20 cellular contexts compared by ENCODE assay signal in genomic region chr2:24276349-24276899, GRCh38.
DNase-seq lines count a peak whose midpoint lies in the region; ATAC-seq, FAIRE-seq and TF ChIP-seq lines count a peak whose summit lies in the region.
"Had no signal": no experiment of that assay in that cellular context is flagged by ENCODE, and none has a peak within 500 bp of the region (broad histone marks: within the 10 kb centered on the region; RNA-seq: fewer than 3 reads in every experiment).

No MANE protein-coding gene starts in this region.

- no peak for TF ChIP-seq EP300 in GM12878 (IDR thresholded peaks at IDR 0.05; ENCODE audit: borderline replicate concordance in 1 of 2, control insufficient read depth in 1 of 2, low read depth in 2 of 2, low read length in 2 of 2)

- no peak for TF ChIP-seq RAD21 in GM12878 (IDR thresholded peaks at IDR 0.05; ENCODE audit: insufficient read depth, low read depth, low read length)

- CTCF ChIA-PET in GM12878 (lab: Yijun Ruan, JAX): interaction anchor here (0.7 to 2.2 kb wide), 9 partner anchors 11 to 103 kb away, joined by 3 to 10 read pairs (median 3); no protein-coding TSS in a partner anchor
- CTCF ChIA-PET in activated CD4-positive, alpha-beta memory T cell treated with anti-CD3 and anti-CD28 coated beads for 36 hours (lab: Charles Lee): no interaction called here

- no peak overlapping the region for H3K9ac ChIP-seq in GM12878 (ENCODE audit: control insufficient read depth, insufficient read depth, low read length)

- no peak for ATAC-seq in stimulated activated naive CD8-positive, alpha-beta T cell treated with anti-CD3 and anti-CD28 coated beads, Interleukin-15, Interleukin-2, amounts not matched to agents 100 U/mL and 50 U/mL, for 24 hours
- ATAC-seq in GM12878 (no peak), GM21381 (IDR thresholded peaks at IDR 0.05; ENCODE audit: unreplicated experiment) (no peak)
- ATAC-seq: activated CD4-positive, alpha-beta T cell treated with anti-CD3 and anti-CD28 coated beads for 36 hours; stimulated activated naive CD8-positive, alpha-beta T cell treated with anti-CD3 and anti-CD28 coated beads, Interleukin-15, amount 100 ng/mL, for 72 hours had no signal

- H3K4me1 Mint-ChIP-seq in stimulated activated naive CD8-positive, alpha-beta T cell treated with anti-CD3 and anti-CD28 coated beads, Interleukin-15, Interleukin-2, amounts not matched to agents 100 ng/mL and 50 ng/mL, for 24 hours (ENCODE audit: low read depth): no peaks in the 10 kb centered on the region
- H3K4me1 Mint-ChIP-seq in activated CD4-positive, alpha-beta memory T cell treated with anti-CD3 and anti-CD28 coated beads for 36 hours (ENCODE audit: low read depth): no peaks in the 10 kb centered on the region
- H3K4me1 Mint-ChIP-seq: activated CD4-positive, alpha-beta T cell treated with anti-CD3 and anti-CD28 coated beads for 36 hours; stimulated activated naive CD8-positive, alpha-beta T cell treated with anti-CD3 and anti-CD28 coated beads, Interleukin-15, amount 100 ng/mL, for 72 hours had no signal

- H4K20me1 ChIP-seq in GM12878 (ENCODE audit: control insufficient read depth, insufficient read depth): no peaks in the 10 kb centered on the region

- H3K4me3 ChIP-seq in GM12878: no peak overlapping the region
- H3K4me3 ChIP-seq: colonic mucosa, lung had no signal

- intact Hi-C loops in GM12878 (cut with micrococcal nuclease; ENCODE audit: unreplicated experiment): no loop called here
- intact Hi-C loops in activated CD4-positive, alpha-beta memory T cell treated with anti-CD3 and anti-CD28 coated beads for 36 hours (cut with micrococcal nuclease): no loop called here

- no peak for DNase-seq in stimulated activated naive CD8-positive, alpha-beta T cell treated with anti-CD3 and anti-CD28 coated beads, Interleukin-15, Interleukin-2, amounts not matched to agents 100 U/mL and 50 U/mL, for 24 hours
- DNase-seq in GM12878 (ENCODE audit: low read depth, low spot score) (no peak), medulla oblongata (ENCODE audit: extremely low spot score) (peak; percentile 3), midbrain (lab: John Stamatoyannopoulos, UW) (no peak), HCEC 1CT (no peak)
- DNase-seq in activated CD4-positive, alpha-beta memory T cell treated with anti-CD3 and anti-CD28 coated beads for 36 hours: no peak
- DNase-seq: activated CD4-positive, alpha-beta T cell treated with anti-CD3 and anti-CD28 coated beads for 36 hours; activated CD8-positive, alpha-beta memory T cell treated with anti-CD3 and anti-CD28 coated beads, Interleukin-2, amount 50 U/mL, for 48 hours; activated naive CD4-positive, alpha-beta T cell treated with Interleukin-2 at 50 U/mL for 16 hours; aorta; colonic mucosa; NCI-H1048; NCI-H524 treated with DMSO at 0.1 percent for 48 hours; stimulated activated CD4-positive, alpha-beta T cell treated with anti-CD3 and anti-CD28 coated beads, Interleukin-15, amount 100 ng/mL, for 24 hours; stimulated activated naive CD8-positive, alpha-beta T cell treated with anti-CD3 and anti-CD28 coated beads, Interleukin-15, amount 100 ng/mL, for 72 hours; T1000 had no signal

- in situ Hi-C loops in GM12878 (cut with MboI): no loop called here

- H3K4me3 Mint-ChIP-seq in stimulated activated naive CD8-positive, alpha-beta T cell treated with anti-CD3 and anti-CD28 coated beads, Interleukin-15, Interleukin-2, amounts not matched to agents 100 ng/mL and 50 ng/mL, for 24 hours: no peak overlapping the region
- no peak overlapping the region for H3K4me3 Mint-ChIP-seq in activated CD4-positive, alpha-beta memory T cell treated with anti-CD3 and anti-CD28 coated beads for 36 hours
- H3K4me3 Mint-ChIP-seq: activated CD4-positive, alpha-beta T cell treated with anti-CD3 and anti-CD28 coated beads for 36 hours; stimulated activated naive CD8-positive, alpha-beta T cell treated with anti-CD3 and anti-CD28 coated beads, Interleukin-15, amount 100 ng/mL, for 72 hours had no signal

- POLR2A ChIA-PET in GM12878 (lab: Charles Lee): interaction anchor here (0.7 kb wide), 1 partner anchor 542 kb away, joined by 5 read pairs; no protein-coding TSS in a partner anchor
- POLR2A ChIA-PET in activated CD4-positive, alpha-beta memory T cell treated with anti-CD3 and anti-CD28 coated beads for 36 hours (lab: Charles Lee): no interaction called here

- TF ChIP-seq POLR2A in GM12878 (IDR thresholded peaks at IDR 0.05; ENCODE audit: low read depth, low read length): no peak

- no peaks in the 10 kb centered on the region for H3K9me3 Mint-ChIP-seq in stimulated activated naive CD8-positive, alpha-beta T cell treated with anti-CD3 and anti-CD28 coated beads, Interleukin-15, Interleukin-2, amounts not matched to agents 100 ng/mL and 50 ng/mL, for 24 hours
- H3K9me3 Mint-ChIP-seq in activated CD4-positive, alpha-beta memory T cell treated with anti-CD3 and anti-CD28 coated beads for 36 hours: no peaks in the 10 kb centered on the region
- H3K9me3 Mint-ChIP-seq: stimulated activated naive CD8-positive, alpha-beta T cell treated with anti-CD3 and anti-CD28 coated beads, Interleukin-15, amount 100 ng/mL, for 72 hours had no signal

- H3K4me2 ChIP-seq in GM12878 (ENCODE audit: control insufficient read depth, insufficient read depth): peak overlapping the region; percentile 18; the same call in 1 of the 2 replicates

- RAD21 ChIA-PET in GM12878 (lab: Charles Lee; ENCODE audit: unreplicated experiment): interaction anchor here (0.6 to 1.5 kb wide), 7 partner anchors 54 to 349 kb away, joined by 3 to 4 read pairs (median 3); partner anchors contain the start of gene ATAD2B

- no peaks in the 10 kb centered on the region for H3K27me3 Mint-ChIP-seq in stimulated activated naive CD8-positive, alpha-beta T cell treated with anti-CD3 and anti-CD28 coated beads, Interleukin-15, Interleukin-2, amounts not matched to agents 100 ng/mL and 50 ng/mL, for 24 hours
- H3K27me3 Mint-ChIP-seq in activated CD4-positive, alpha-beta memory T cell treated with anti-CD3 and anti-CD28 coated beads for 36 hours: no peaks in the 10 kb centered on the region
- H3K27me3 Mint-ChIP-seq: activated CD4-positive, alpha-beta T cell treated with anti-CD3 and anti-CD28 coated beads for 36 hours; stimulated activated naive CD8-positive, alpha-beta T cell treated with anti-CD3 and anti-CD28 coated beads, Interleukin-15, amount 100 ng/mL, for 72 hours had no signal

- no peaks in the 10 kb centered on the region for H3K79me2 ChIP-seq in GM12878 (ENCODE audit: control insufficient read depth, insufficient read depth, low read length)

- H3K27me3 ChIP-seq in GM12878 (replicated peaks in 1 of 2; ENCODE audit: control insufficient read depth in 2 of 2, insufficient read depth in 2 of 2, low read length in 1 of 2): no peaks in the 10 kb centered on the region
- H3K27me3 ChIP-seq: colonic mucosa had no signal

- BruUV-seq in GM12878 (replicated peaks; lab: Mats Ljungman, UMichigan): no TSS peak

- SMC1A ChIA-PET in GM12878 (lab: Charles Lee; ENCODE audit: uncharacterized antibody, unreplicated experiment): interaction anchor here (0.8 to 3.5 kb wide), 15 partner anchors 9 to 600 kb away, joined by 3 to 16 read pairs (median 4); partner anchors contain the start of gene ITSN2

- no peak for FAIRE-seq in GM12878 (lab: Jason Lieb, UNC)
- FAIRE-seq: endothelial cell of umbilical vein had no signal

- peaks cover 14% of the 10 kb centered on the region for H3K4me1 ChIP-seq in GM12878 (ENCODE audit: control insufficient read depth, insufficient read depth, low read length)
- H3K4me1 ChIP-seq: colonic mucosa had no signal

- peak overlapping the region; percentile 51 for H3K27ac Mint-ChIP-seq in stimulated activated naive CD8-positive, alpha-beta T cell treated with anti-CD3 and anti-CD28 coated beads, Interleukin-15, Interleukin-2, amounts not matched to agents 100 ng/mL and 50 ng/mL, for 24 hours
- no peak overlapping the region for H3K27ac Mint-ChIP-seq in activated CD4-positive, alpha-beta memory T cell treated with anti-CD3 and anti-CD28 coated beads for 36 hours
- H3K27ac Mint-ChIP-seq: activated CD4-positive, alpha-beta T cell treated with anti-CD3 and anti-CD28 coated beads for 36 hours; stimulated activated naive CD8-positive, alpha-beta T cell treated with anti-CD3 and anti-CD28 coated beads, Interleukin-15, amount 100 ng/mL, for 72 hours had no signal

- H3K36me3 ChIP-seq in GM12878 (ENCODE audit: control insufficient read depth in 2 of 2, insufficient read depth in 2 of 2, low read length in 1 of 2): peaks cover 6 to 8% of the 10 kb centered on the region in 2 experiments; a peak in 3 of 4 replicates
- H3K36me3 ChIP-seq: colonic mucosa had no signal

- H3K27ac ChIP-seq in GM12878 (ENCODE audit: control insufficient read depth, insufficient read depth): peak overlapping the region; percentile 13; the same call in 1 of the 2 replicates
- H3K27ac ChIP-seq: colonic mucosa had no signal

- peaks cover 19% of the 10 kb centered on the region for H3K36me3 Mint-ChIP-seq in stimulated activated naive CD8-positive, alpha-beta T cell treated with anti-CD3 and anti-CD28 coated beads, Interleukin-15, Interleukin-2, amounts not matched to agents 100 ng/mL and 50 ng/mL, for 24 hours (ENCODE audit: low read depth)
- peaks cover 6% of the 10 kb centered on the region for H3K36me3 Mint-ChIP-seq in activated CD4-positive, alpha-beta memory T cell treated with anti-CD3 and anti-CD28 coated beads for 36 hours

- no peak for TF ChIP-seq CTCF in GM12878 (IDR thresholded peaks at IDR 0.05 in 2 of 3, conservative IDR thresholded peaks at IDR 0.05 in 1 of 3; ENCODE audit: control insufficient read depth in 2 of 3, extremely low read depth in 1 of 3, insufficient read depth in 1 of 3, low read depth in 3 of 3, low read length in 3 of 3)

- H2AFZ ChIP-seq in GM12878 (ENCODE audit: control insufficient read depth, low read depth, low read length): no peak overlapping the region

- no peaks in the 10 kb centered on the region for H3K9me3 ChIP-seq in GM12878 (replicated peaks; ENCODE audit: control insufficient read depth, insufficient read depth, low read length)
- H3K9me3 ChIP-seq: colonic mucosa had no signal

- 53% methylated on average over 4 of the region's 4 CpGs for WGBS in GM12878 (ENCODE audit: insufficient coverage, insufficient replicate concordance, low lambda C conversion rate, missing lambda C conversion rate)

TF ChIP-seq in GM12878, 131 proteins besides CTCF, POLR2A, EP300 and RAD21 (continues in another document):
- TF ChIP-seq HDGF (IDR thresholded peaks at IDR 0.05) (no peak), WRNIP1 (IDR thresholded peaks at IDR 0.05; ENCODE audit: borderline replicate concordance, low read depth, low read length) (no peak), KLF5 (IDR thresholded peaks at IDR 0.05; ENCODE audit: partially characterized antibody) (no peak)
